In the genomic region with DNA sequence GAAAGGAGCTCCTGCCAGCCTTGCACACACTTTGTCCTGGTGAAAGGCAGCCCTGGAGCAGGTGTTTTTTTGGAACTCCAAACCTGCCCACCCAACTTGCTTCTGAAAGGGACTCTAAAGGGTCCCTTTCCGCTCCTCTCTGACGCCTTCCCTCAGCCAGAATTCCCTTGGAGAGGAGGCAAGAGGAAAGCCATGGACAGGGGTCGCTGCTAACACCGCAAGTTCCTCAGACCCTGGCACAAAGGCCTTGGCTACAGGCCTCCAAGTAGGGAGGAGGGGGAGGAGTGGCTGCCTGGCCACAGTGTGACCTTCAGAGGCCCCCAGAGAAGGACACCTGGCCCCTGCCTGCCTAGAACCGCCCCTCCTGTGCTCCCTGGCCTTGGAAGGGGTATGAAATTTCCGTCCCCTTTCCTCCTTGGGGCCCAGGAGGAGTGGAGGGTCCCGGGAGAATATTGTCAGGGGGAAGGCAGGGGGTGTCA, we compare ENCODE assay signal across 1 cellular context.
TF ChIP-seq lines count a peak whose summit lies in the region.

No MANE protein-coding gene starts in this region.

TF ChIP-seq in HepG2, 621 proteins besides CTCF, POLR2A, EP300 and RAD21 (continued from another document and continues in another):
- TF ChIP-seq, protein P1, sequence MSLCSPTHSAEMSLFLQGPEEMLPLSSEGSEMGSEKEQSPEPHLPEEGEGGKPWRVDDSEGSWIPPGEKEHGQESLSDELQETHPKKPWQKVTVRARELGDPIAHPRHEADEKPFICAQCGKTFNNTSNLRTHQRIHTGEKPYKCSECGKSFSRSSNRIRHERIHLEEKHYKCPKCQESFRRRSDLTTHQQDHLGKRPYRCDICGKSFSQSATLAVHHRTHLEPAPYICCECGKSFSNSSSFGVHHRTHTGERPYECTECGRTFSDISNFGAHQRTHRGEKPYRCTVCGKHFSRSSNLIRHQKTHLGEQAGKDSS (CRISPR knock-in tag; IDR thresholded peaks at IDR 0.05; ENCODE audit: borderline replicate concordance, low read depth): no peak
- TF ChIP-seq ZNF589 (CRISPR knock-in tag; conservative IDR thresholded peaks at IDR 0.05) (no peak; the same call in 1 of the 2 replicates), ASH2L (IDR thresholded peaks at IDR 0.05; ENCODE audit: insufficient read length, low read depth, low read length) (no peak), ZKSCAN8 (CRISPR knock-in tag; IDR thresholded peaks at IDR 0.05; ENCODE audit: borderline replicate concordance) (no peak), ZNF160 (CRISPR knock-in tag; IDR thresholded peaks at IDR 0.05) (no peak), FOXK1 (CRISPR knock-in tag; IDR thresholded peaks at IDR 0.05; ENCODE audit: borderline replicate concordance, low read depth) (no peak), POLR2G (IDR thresholded peaks at IDR 0.05; ENCODE audit: low read depth, low read length) (peak; percentile 40; the same call in 1 of the 2 replicates), ELF4 (CRISPR knock-in tag; IDR thresholded peaks at IDR 0.05; ENCODE audit: borderline replicate concordance) (no peak), U2AF1 (optimal IDR thresholded peaks at IDR 0.05; ENCODE audit: low read depth, low read length) (peak; percentile 15), NPAS2 (CRISPR knock-in tag; IDR thresholded peaks at IDR 0.05; ENCODE audit: borderline replicate concordance) (no peak), NFKB2 (CRISPR knock-in tag; IDR thresholded peaks at IDR 0.05; ENCODE audit: borderline replicate concordance) (no peak; the same call in 1 of the 2 replicates), ZNF660 (CRISPR knock-in tag; IDR thresholded peaks at IDR 0.05; ENCODE audit: borderline replicate concordance, low read depth) (no peak), SUZ12 (IDR thresholded peaks at IDR 0.05; ENCODE audit: low read depth, low read length) (no peak), IRF2 (CRISPR knock-in tag; IDR thresholded peaks at IDR 0.05) (no peak), DPF2 (CRISPR knock-in tag; IDR thresholded peaks at IDR 0.05; ENCODE audit: borderline replicate concordance, low read depth) (no peak), ZSCAN25 (CRISPR knock-in tag; IDR thresholded peaks at IDR 0.05) (no peak), ZNF570 (CRISPR knock-in tag; IDR thresholded peaks at IDR 0.05; ENCODE audit: borderline replicate concordance) (no peak), PRMT3 (CRISPR knock-in tag; IDR thresholded peaks at IDR 0.05; ENCODE audit: borderline replicate concordance, low read depth) (no peak), ZNF20 (CRISPR knock-in tag; IDR thresholded peaks at IDR 0.05) (no peak), DMAP1 (CRISPR knock-in tag; IDR thresholded peaks at IDR 0.05) (peak; percentile 3; the same call in 1 of the 2 replicates), PLRG1 (conservative IDR thresholded peaks at IDR 0.05) (no peak), SIN3B (IDR thresholded peaks at IDR 0.05; ENCODE audit: low read length) (no peak), ZBTB42 (CRISPR knock-in tag; IDR thresholded peaks at IDR 0.05) (no peak; the same call in 1 of the 2 replicates), AHR (CRISPR knock-in tag; IDR thresholded peaks at IDR 0.05) (no peak), ZNF563 (CRISPR knock-in tag; IDR thresholded peaks at IDR 0.05) (0 out of 2 replicates have a peak, but pooled peaks have one; percentile 18), RELA (CRISPR knock-in tag; IDR thresholded peaks at IDR 0.05) (no peak), SIX1 (CRISPR knock-in tag; IDR thresholded peaks at IDR 0.05; ENCODE audit: borderline replicate concordance) (no peak), SP1 (IDR thresholded peaks at IDR 0.05) (no peak), SP1 (CRISPR knock-in tag; IDR thresholded peaks at IDR 0.05) (no peak), ZNF296 (CRISPR knock-in tag; conservative IDR thresholded peaks at IDR 0.05) (no peak), PAX8 (CRISPR knock-in tag; IDR thresholded peaks at IDR 0.05; ENCODE audit: borderline replicate concordance) (no peak; the same call in 1 of the 2 replicates)
- TF ChIP-seq, protein P2, sequence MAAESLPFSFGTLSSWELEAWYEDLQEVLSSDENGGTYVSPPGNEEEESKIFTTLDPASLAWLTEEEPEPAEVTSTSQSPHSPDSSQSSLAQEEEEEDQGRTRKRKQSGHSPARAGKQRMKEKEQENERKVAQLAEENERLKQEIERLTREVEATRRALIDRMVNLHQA (CRISPR knock-in tag; IDR thresholded peaks at IDR 0.05): no peak
- TF ChIP-seq, protein P3, sequence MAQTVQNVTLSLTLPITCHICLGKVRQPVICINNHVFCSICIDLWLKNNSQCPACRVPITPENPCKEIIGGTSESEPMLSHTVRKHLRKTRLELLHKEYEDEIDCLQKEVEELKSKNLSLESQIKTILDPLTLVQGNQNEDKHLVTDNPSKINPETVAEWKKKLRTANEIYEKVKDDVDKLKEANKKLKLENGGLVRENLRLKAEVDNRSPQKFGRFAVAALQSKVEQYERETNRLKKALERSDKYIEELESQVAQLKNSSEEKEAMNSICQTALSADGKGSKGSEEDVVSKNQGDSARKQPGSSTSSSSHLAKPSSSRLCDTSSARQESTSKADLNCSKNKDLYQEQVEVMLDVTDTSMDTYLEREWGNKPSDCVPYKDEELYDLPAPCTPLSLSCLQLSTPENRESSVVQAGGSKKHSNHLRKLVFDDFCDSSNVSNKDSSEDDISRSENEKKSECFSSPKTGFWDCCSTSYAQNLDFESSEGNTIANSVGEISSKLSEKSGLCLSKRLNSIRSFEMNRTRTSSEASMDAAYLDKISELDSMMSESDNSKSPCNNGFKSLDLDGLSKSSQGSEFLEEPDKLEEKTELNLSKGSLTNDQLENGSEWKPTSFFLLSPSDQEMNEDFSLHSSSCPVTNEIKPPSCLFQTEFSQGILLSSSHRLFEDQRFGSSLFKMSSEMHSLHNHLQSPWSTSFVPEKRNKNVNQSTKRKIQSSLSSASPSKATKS (CRISPR knock-in tag; IDR thresholded peaks at IDR 0.05): 0 out of 2 replicates have a peak, but pooled peaks have one; percentile 64
- TF ChIP-seq, protein P4, sequence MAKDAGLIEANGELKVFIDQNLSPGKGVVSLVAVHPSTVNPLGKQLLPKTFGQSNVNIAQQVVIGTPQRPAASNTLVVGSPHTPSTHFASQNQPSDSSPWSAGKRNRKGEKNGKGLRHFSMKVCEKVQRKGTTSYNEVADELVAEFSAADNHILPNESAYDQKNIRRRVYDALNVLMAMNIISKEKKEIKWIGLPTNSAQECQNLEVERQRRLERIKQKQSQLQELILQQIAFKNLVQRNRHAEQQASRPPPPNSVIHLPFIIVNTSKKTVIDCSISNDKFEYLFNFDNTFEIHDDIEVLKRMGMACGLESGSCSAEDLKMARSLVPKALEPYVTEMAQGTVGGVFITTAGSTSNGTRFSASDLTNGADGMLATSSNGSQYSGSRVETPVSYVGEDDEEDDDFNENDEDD (CRISPR knock-in tag; IDR thresholded peaks at IDR 0.05; ENCODE audit: borderline replicate concordance): no peak
- TF ChIP-seq, protein P5, sequence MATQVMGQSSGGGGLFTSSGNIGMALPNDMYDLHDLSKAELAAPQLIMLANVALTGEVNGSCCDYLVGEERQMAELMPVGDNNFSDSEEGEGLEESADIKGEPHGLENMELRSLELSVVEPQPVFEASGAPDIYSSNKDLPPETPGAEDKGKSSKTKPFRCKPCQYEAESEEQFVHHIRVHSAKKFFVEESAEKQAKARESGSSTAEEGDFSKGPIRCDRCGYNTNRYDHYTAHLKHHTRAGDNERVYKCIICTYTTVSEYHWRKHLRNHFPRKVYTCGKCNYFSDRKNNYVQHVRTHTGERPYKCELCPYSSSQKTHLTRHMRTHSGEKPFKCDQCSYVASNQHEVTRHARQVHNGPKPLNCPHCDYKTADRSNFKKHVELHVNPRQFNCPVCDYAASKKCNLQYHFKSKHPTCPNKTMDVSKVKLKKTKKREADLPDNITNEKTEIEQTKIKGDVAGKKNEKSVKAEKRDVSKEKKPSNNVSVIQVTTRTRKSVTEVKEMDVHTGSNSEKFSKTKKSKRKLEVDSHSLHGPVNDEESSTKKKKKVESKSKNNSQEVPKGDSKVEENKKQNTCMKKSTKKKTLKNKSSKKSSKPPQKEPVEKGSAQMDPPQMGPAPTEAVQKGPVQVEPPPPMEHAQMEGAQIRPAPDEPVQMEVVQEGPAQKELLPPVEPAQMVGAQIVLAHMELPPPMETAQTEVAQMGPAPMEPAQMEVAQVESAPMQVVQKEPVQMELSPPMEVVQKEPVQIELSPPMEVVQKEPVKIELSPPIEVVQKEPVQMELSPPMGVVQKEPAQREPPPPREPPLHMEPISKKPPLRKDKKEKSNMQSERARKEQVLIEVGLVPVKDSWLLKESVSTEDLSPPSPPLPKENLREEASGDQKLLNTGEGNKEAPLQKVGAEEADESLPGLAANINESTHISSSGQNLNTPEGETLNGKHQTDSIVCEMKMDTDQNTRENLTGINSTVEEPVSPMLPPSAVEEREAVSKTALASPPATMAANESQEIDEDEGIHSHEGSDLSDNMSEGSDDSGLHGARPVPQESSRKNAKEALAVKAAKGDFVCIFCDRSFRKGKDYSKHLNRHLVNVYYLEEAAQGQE (IDR thresholded peaks at IDR 0.05; ENCODE audit: borderline replicate concordance in 1 of 2, low read depth in 1 of 2, low read length in 2 of 2): no peak
- TF ChIP-seq, protein P6, sequence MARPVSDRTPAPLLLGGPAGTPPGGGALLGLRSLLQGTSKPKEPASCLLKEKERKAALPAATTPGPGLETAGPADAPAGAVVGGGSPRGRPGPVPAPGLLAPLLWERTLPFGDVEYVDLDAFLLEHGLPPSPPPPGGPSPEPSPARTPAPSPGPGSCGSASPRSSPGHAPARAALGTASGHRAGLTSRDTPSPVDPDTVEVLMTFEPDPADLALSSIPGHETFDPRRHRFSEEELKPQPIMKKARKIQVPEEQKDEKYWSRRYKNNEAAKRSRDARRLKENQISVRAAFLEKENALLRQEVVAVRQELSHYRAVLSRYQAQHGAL (CRISPR knock-in tag; IDR thresholded peaks at IDR 0.05; ENCODE audit: not compliant biosample characterization): no peak
- TF ChIP-seq, protein P7, sequence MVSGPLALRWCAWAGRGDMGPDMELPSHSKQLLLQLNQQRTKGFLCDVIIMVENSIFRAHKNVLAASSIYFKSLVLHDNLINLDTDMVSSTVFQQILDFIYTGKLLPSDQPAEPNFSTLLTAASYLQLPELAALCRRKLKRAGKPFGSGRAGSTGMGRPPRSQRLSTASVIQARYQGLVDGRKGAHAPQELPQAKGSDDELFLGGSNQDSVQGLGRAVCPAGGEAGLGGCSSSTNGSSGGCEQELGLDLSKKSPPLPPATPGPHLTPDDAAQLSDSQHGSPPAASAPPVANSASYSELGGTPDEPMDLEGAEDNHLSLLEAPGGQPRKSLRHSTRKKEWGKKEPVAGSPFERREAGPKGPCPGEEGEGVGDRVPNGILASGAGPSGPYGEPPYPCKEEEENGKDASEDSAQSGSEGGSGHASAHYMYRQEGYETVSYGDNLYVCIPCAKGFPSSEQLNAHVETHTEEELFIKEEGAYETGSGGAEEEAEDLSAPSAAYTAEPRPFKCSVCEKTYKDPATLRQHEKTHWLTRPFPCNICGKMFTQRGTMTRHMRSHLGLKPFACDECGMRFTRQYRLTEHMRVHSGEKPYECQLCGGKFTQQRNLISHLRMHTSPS (CRISPR knock-in tag; IDR thresholded peaks at IDR 0.05; ENCODE audit: low read depth): no peak; the same call in 1 of the 2 replicates
- TF ChIP-seq, protein P8, sequence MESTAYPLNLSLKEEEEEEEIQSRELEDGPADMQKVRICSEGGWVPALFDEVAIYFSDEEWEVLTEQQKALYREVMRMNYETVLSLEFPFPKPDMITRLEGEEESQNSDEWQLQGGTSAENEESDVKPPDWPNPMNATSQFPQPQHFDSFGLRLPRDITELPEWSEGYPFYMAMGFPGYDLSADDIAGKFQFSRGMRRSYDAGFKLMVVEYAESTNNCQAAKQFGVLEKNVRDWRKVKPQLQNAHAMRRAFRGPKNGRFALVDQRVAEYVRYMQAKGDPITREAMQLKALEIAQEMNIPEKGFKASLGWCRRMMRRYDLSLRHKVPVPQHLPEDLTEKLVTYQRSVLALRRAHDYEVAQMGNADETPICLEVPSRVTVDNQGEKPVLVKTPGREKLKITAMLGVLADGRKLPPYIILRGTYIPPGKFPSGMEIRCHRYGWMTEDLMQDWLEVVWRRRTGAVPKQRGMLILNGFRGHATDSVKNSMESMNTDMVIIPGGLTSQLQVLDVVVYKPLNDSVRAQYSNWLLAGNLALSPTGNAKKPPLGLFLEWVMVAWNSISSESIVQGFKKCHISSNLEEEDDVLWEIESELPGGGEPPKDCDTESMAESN (CRISPR knock-in tag; conservative IDR thresholded peaks at IDR 0.05): no peak
- TF ChIP-seq, protein P9, sequence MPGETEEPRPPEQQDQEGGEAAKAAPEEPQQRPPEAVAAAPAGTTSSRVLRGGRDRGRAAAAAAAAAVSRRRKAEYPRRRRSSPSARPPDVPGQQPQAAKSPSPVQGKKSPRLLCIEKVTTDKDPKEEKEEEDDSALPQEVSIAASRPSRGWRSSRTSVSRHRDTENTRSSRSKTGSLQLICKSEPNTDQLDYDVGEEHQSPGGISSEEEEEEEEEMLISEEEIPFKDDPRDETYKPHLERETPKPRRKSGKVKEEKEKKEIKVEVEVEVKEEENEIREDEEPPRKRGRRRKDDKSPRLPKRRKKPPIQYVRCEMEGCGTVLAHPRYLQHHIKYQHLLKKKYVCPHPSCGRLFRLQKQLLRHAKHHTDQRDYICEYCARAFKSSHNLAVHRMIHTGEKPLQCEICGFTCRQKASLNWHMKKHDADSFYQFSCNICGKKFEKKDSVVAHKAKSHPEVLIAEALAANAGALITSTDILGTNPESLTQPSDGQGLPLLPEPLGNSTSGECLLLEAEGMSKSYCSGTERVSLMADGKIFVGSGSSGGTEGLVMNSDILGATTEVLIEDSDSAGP (CRISPR knock-in tag; IDR thresholded peaks at IDR 0.05; ENCODE audit: borderline replicate concordance): peak; percentile 35; the same call in 1 of the 2 replicates
- TF ChIP-seq, protein P10, sequence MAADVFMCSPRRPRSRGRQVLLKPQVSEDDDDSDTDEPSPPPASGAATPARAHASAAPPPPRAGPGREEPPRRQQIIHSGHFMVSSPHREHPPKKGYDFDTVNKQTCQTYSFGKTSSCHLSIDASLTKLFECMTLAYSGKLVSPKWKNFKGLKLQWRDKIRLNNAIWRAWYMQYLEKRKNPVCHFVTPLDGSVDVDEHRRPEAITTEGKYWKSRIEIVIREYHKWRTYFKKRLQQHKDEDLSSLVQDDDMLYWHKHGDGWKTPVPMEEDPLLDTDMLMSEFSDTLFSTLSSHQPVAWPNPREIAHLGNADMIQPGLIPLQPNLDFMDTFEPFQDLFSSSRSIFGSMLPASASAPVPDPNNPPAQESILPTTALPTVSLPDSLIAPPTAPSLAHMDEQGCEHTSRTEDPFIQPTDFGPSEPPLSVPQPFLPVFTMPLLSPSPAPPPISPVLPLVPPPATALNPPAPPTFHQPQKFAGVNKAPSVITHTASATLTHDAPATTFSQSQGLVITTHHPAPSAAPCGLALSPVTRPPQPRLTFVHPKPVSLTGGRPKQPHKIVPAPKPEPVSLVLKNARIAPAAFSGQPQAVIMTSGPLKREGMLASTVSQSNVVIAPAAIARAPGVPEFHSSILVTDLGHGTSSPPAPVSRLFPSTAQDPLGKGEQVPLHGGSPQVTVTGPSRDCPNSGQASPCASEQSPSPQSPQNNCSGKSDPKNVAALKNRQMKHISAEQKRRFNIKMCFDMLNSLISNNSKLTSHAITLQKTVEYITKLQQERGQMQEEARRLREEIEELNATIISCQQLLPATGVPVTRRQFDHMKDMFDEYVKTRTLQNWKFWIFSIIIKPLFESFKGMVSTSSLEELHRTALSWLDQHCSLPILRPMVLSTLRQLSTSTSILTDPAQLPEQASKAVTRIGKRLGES (CRISPR knock-in tag; IDR thresholded peaks at IDR 0.05; ENCODE audit: borderline replicate concordance): no peak
- TF ChIP-seq, protein P11, sequence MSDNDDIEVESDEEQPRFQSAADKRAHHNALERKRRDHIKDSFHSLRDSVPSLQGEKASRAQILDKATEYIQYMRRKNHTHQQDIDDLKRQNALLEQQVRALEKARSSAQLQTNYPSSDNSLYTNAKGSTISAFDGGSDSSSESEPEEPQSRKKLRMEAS (IDR thresholded peaks at IDR 0.05): no peak
